11 cellular contexts compared by ENCODE assay signal in genomic region chr9:67858871-67859270, GRCh38. TPM values are rescaled to one million over a fixed set of nuclear protein-coding genes. Genes with fewer than 3 reads are reported as not detected.
DNase-seq lines count a peak whose midpoint lies in the region; ATAC-seq and TF ChIP-seq lines count a peak whose summit lies in the region.
"Not testable (repeated sequence)": the region's sequence is repeated elsewhere in the genome, so short reads cannot be mapped to it uniquely, and the experiment has no call there.
"Had no signal": no experiment of that assay in that cellular context is flagged by ENCODE, and none has a peak within 500 bp of the region (broad histone marks: within the 10 kb centered on the region; RNA-seq: fewer than 3 reads in every experiment).

TSS of gene ANKRD20A1 (plus strand) at chr9:67858931. CDS start at chr9:67859427, 496 bp downstream.

- ATAC-seq in foreskin keratinocyte (peak; percentile 62), left lobe of liver (peak; percentile 42)

- TF ChIP-seq CTCF in C4-2B (conservative IDR thresholded peaks at IDR 0.05) = peak; percentile 32
- not testable (repeated sequence) for TF ChIP-seq CTCF in MCF 10A (IDR thresholded peaks at IDR 0.05; ENCODE audit: unreplicated experiment); foreskin keratinocyte (conservative IDR thresholded peaks at IDR 0.05); vagina (IDR thresholded peaks at IDR 0.05)

- not testable (repeated sequence) for H3K27me3 ChIP-seq in foreskin keratinocyte, vagina

- not testable (repeated sequence) for H3K27ac Mint-ChIP-seq in MCF 10A (ENCODE audit: low read depth, unreplicated experiment)

- not testable (repeated sequence) for H3K36me3 Mint-ChIP-seq in MCF 10A (ENCODE audit: insufficient read depth, unreplicated experiment)

- not testable (repeated sequence) for H3K9me3 ChIP-seq in vagina

- H3K4me1 Mint-ChIP-seq in MCF 10A (ENCODE audit: insufficient read depth, unreplicated experiment) = not testable (repeated sequence)

- H3K9me3 Mint-ChIP-seq in MCF 10A (ENCODE audit: unreplicated experiment) = not testable (repeated sequence)

- not testable (repeated sequence) for H3K4me1 ChIP-seq in foreskin keratinocyte, vagina

- not testable (repeated sequence) for BruUV-seq in MCF 10A (replicated peaks; lab: Mats Ljungman, UMichigan)

- peaks cover 10% of the 10 kb centered on the region for H3K27me3 Mint-ChIP-seq in MCF 10A (ENCODE audit: insufficient read depth, unreplicated experiment)

- peak; percentile 16 for DNase-seq in H4 (ENCODE audit: low spot score)
- DNase-seq in RPMI7951 (ENCODE audit: low read depth) = peak; percentile 7
- peak; percentile 17 for DNase-seq in MCF 10A (ENCODE audit: unreplicated experiment)
- peak; percentile 1 for DNase-seq in foreskin keratinocyte
- not testable (repeated sequence) for DNase-seq in left lobe of liver (ENCODE audit: low spot score); vagina (ENCODE audit: extremely low spot score in 2 of 2)
- peak; percentile 62 for DNase-seq in posterior vena cava (ENCODE audit: low spot score)

- H3K4me3 ChIP-seq in vagina = not testable (repeated sequence)

- peak within 1 kb of the TSS; percentile 74 for H3K4me3 Mint-ChIP-seq in MCF 10A (ENCODE audit: unreplicated experiment)

- not testable (repeated sequence) for TF ChIP-seq POLR2A in vagina (IDR thresholded peaks at IDR 0.05)

- CTCF ChIA-PET in MCF 10A (lab: Yijun Ruan, JAX) = not testable (repeated sequence)

- not testable (repeated sequence) for H3K36me3 ChIP-seq in vagina

- intact Hi-C loops in MCF 10A (cut with micrococcal nuclease); posterior vena cava (cut with DNase I); vagina (cut with DNase I): not testable (repeated sequence)

- H3K27ac ChIP-seq in C4-2B, foreskin keratinocyte, vagina: not testable (repeated sequence)

- POLR2A ChIA-PET in MCF 10A (lab: Yijun Ruan, JAX) = not testable (repeated sequence)

RNA-seq across cellular contexts. Expression of gene ANKRD20A1, which starts in this region (rescaled TPM):
- 0.10 and 0.97 TPM in 2 replicates for total RNA-seq in H4 (2014; rRNA removed; shearing (Covaris generic))
- not detected in 2 replicates for total RNA-seq in RPMI7951 (2014; rRNA removed; shearing (Covaris generic))
- total RNA-seq in MCF 10A (2022) = 0.10 and 0.28 TPM in 2 replicates
- total RNA-seq in foreskin keratinocyte = 0.61 and 0.92 TPM in 2 replicates
- 0.09 TPM in 1 of 2 replicates, not detected in the other for polyA plus RNA-seq in foreskin keratinocyte
- 0.48 TPM for total RNA-seq in left lobe of liver
- total RNA-seq in posterior vena cava = 1 to 10 TPM; 2.0 to 2.2 TPM
- 18.2 TPM for total RNA-seq in vagina
- total RNA-seq: A673, GM23338, SJCRH30 had no signal

Comparison
In these comparisons a context has a peak if more than half of its experiments do, and no peak if none do; other contexts are left out.
1. Peak in DNase-seq in H4; RNA of the gene not detected or under 1 TPM.
2. Peak in DNase-seq in RPMI7951; RNA of the gene not detected or under 1 TPM.
3. Peak in DNase-seq in MCF 10A; RNA of the gene not detected or under 1 TPM.
4. Peak in DNase-seq and ATAC-seq in foreskin keratinocyte; RNA of the gene not detected or under 1 TPM.
5. Peak in ATAC-seq in left lobe of liver; RNA of the gene not detected or under 1 TPM.